In genomic region chr2:226836548-226836885, GRCh38 we compare ENCODE assay signal across 8 cellular contexts. TPM values are rescaled to one million over a fixed set of nuclear protein-coding genes. Genes with fewer than 3 reads are reported as not detected.
A peak's percentile ranks its signal among the peaks of the same experiment; 100 is the strongest.
DNase-seq lines count a peak whose midpoint lies in the region; ATAC-seq and TF ChIP-seq lines count a peak whose summit lies in the region.

No MANE protein-coding gene starts in this region.

- peak overlapping the region; percentile 92 for H3K4me3 ChIP-seq in ACC112 (ENCODE audit: low read depth, low read length)
- H3K4me3 ChIP-seq in HUES6 (ENCODE audit: low read depth, low read length) = peak overlapping the region; percentile 64

- peaks cover 23% of the 10 kb centered on the region for H3K4me1 Mint-ChIP-seq in chondrocyte (ENCODE audit: low read depth)
- peaks cover 39 to 73% (median 44%) of the 10 kb centered on the region in 3 donors for H3K4me1 Mint-ChIP-seq in naive B cell

- no peaks in the 10 kb centered on the region for H3K9me3 Mint-ChIP-seq in chondrocyte (ENCODE audit: low read depth)
- no peaks in the 10 kb centered on the region for H3K9me3 Mint-ChIP-seq in naive B cell

- no peak for TF ChIP-seq CTCF in chondrocyte (IDR thresholded peaks at IDR 0.05)

- H3K36me3 ChIP-seq in ACC112 (ENCODE audit: insufficient read depth, low read length) (no peaks in the 10 kb centered on the region), HUES6 (ENCODE audit: control insufficient read depth, insufficient read depth, low read length) (peaks cover 10% of the 10 kb centered on the region; the same call in 1 of the 2 replicates)

- H3K79me2 ChIP-seq in ACC112 (ENCODE audit: control insufficient read depth, insufficient read depth, low read length, unreplicated experiment) = peaks cover 40% of the 10 kb centered on the region

- peak; percentile 3 for ATAC-seq in GM19035 (IDR thresholded peaks at IDR 0.05; ENCODE audit: unreplicated experiment)
- ATAC-seq in naive B cell (ENCODE audit: low read depth in 2 of 2) = no peak

- DNase-seq in chondrocyte (ENCODE audit: low spot score) (no peak), naive B cell (no peak), NCI-H1105 treated with DMSO at 0.1 percent for 48 hours (lab: John Stamatoyannopoulos, UW) (no peak), NCI-H2029 treated with DMSO at 0.1 percent for 48 hours (lab: John Stamatoyannopoulos, UW) (no peak), germinal center (ENCODE audit: low spot score) (no peak)

- peaks cover 29% of the 10 kb centered on the region for H3K4me1 ChIP-seq in ACC112 (ENCODE audit: control insufficient read depth, insufficient read depth, low read length, unreplicated experiment)
- H3K4me1 ChIP-seq in HUES6 (ENCODE audit: control insufficient read depth, insufficient read depth, low read length) = peaks cover 10% of the 10 kb centered on the region

- H3K36me3 Mint-ChIP-seq in chondrocyte (ENCODE audit: low read depth) (no peaks in the 10 kb centered on the region), naive B cell (peaks cover 0 to 4% of the 10 kb centered on the region in 2 donors)

- H3K27ac ChIP-seq in ACC112 (ENCODE audit: low read depth, low read length) (peak overlapping the region; percentile 91), HUES6 (ENCODE audit: low read depth, low read length) (peak overlapping the region; percentile 64)

- H2AFZ ChIP-seq in ACC112 (ENCODE audit: low read length, unreplicated experiment) = peak overlapping the region; percentile 67

- H3K27ac Mint-ChIP-seq in chondrocyte (ENCODE audit: unreplicated experiment) (peak overlapping the region; percentile 98), naive B cell (peak overlapping the region; percentile 99 to 100 (median 100))

- no peaks in the 10 kb centered on the region for H3K9me3 ChIP-seq in HUES6 (ENCODE audit: control insufficient read depth, insufficient read depth, low read depth, low read length)

- H3K27me3 ChIP-seq in ACC112 (ENCODE audit: insufficient read depth, low read length) (no peaks in the 10 kb centered on the region), HUES6 (ENCODE audit: control insufficient read depth, insufficient read depth, low read length) (no peaks in the 10 kb centered on the region; the same call in 1 of the 2 replicates)

- peak overlapping the region; percentile 74 for H3K9ac ChIP-seq in HUES6 (ENCODE audit: low read length)

- H3K27me3 Mint-ChIP-seq in chondrocyte (ENCODE audit: low read depth) (no peaks in the 10 kb centered on the region), naive B cell (no peaks in the 10 kb centered on the region)

- H3K4me3 Mint-ChIP-seq in chondrocyte (ENCODE audit: unreplicated experiment) (peak overlapping the region; percentile 86), naive B cell (peak overlapping the region; percentile 86 to 99 (median 96))

RNA-seq across cellular contexts. Expression of gene RHBDD1, which starts 0.7 kb away (rescaled TPM):
- 28.8 to 33.6 TPM (median 30.0 TPM) in 3 replicates for total RNA-seq in chondrocyte
- 10 to 100 TPM; 30.6 to 63.5 (median 49.6) TPM for polyA plus RNA-seq in naive B cell (ENCODE audit: low read depth in 6 of 6)

RNA-seq across cellular contexts. Expression of gene IRS1, which starts 36.9 kb away (rescaled TPM):
- total RNA-seq in chondrocyte = 5.8 to 12.4 TPM (median 12.0 TPM) in 3 replicates
- polyA plus RNA-seq in naive B cell (ENCODE audit: low read depth in 6 of 6) = 1 to 10 TPM in 1 of 6 donors, under 1 TPM in 5; 0.43 to 2.7 (median 0.73) TPM
